27 cellular contexts compared by ENCODE assay signal in genomic region chr10:101934911-101935310, GRCh38.
DNase-seq lines count a peak whose midpoint lies in the region; ATAC-seq and TF ChIP-seq lines count a peak whose summit lies in the region.
"Had no signal": no experiment of that assay in that cellular context is flagged by ENCODE, and none has a peak within 500 bp of the region (broad histone marks: within the 10 kb centered on the region; RNA-seq: fewer than 3 reads in every experiment).

No MANE protein-coding gene starts in this region.

- no peak overlapping the region for H4K91ac ChIP-seq in mesenchymal stem cell (ENCODE audit: low read length)

- intact Hi-C loops in left ventricle myocardium superior (cut with micrococcal nuclease) (no loop called here), psoas muscle (cut with DNase I) (loop anchor here in 1 of 2 donors (5.0 kb wide), 1 partner anchor 38 kb away; no protein-coding TSS in a partner anchor)

- H2BK12ac ChIP-seq in mesenchymal stem cell (ENCODE audit: low read length in 2 of 2), result no peak overlapping the region

- H3K4me3 ChIP-seq in cardiac muscle cell (no peak overlapping the region), adipocyte (ENCODE audit: low read length) (no peak overlapping the region), mesenchymal stem cell (ENCODE audit: insufficient read depth in 1 of 2, low read depth in 1 of 2, low read length in 2 of 2) (no peak overlapping the region), psoas muscle (no peak overlapping the region)
- H3K4me3 ChIP-seq: Peyer's patch, SJSA1 had no signal

- no peaks in the 10 kb centered on the region for H3K27me3 ChIP-seq in cardiac muscle cell
- H3K27me3 ChIP-seq in adipocyte (replicated peaks; ENCODE audit: control insufficient read depth, insufficient read depth, low read length), result no peaks in the 10 kb centered on the region
- H3K27me3 ChIP-seq in mesenchymal stem cell (ENCODE audit: control insufficient read depth in 1 of 2, insufficient read depth in 1 of 2, low read length in 2 of 2), result no peaks in the 10 kb centered on the region
- no peaks in the 10 kb centered on the region for H3K27me3 ChIP-seq in psoas muscle (ENCODE audit: insufficient read depth in 3 of 3, low read length in 2 of 3)
- H3K27me3 ChIP-seq: BE2C, Peyer's patch, SJSA1 had no signal

- H2BK5ac ChIP-seq in mesenchymal stem cell (ENCODE audit: low read depth, low read length, poor library complexity, severe bottlenecking), result no peak overlapping the region

- WGBS in mesenchymal stem cell, result 83% methylated on average over 1 of the region's 3 CpGs
- WGBS in psoas muscle, 3 donors, result 71 to 77% (median 75%) methylated on average over 3 of the region's 3 CpGs

- H2AFZ ChIP-seq in mesenchymal stem cell (ENCODE audit: low read depth, low read length), result no peak overlapping the region

- H3K14ac ChIP-seq in mesenchymal stem cell (ENCODE audit: low read length in 2 of 2), result no peak overlapping the region

- H3K9ac ChIP-seq in adipocyte (ENCODE audit: low read length), result no peak overlapping the region
- no peak overlapping the region for H3K9ac ChIP-seq in mesenchymal stem cell (ENCODE audit: low read length)

- H3K36me3 ChIP-seq in cardiac muscle cell, result no peaks in the 10 kb centered on the region
- H3K36me3 ChIP-seq in adipocyte (ENCODE audit: control insufficient read depth, insufficient read depth, low read length, severe bottlenecking), result peaks cover 3% of the 10 kb centered on the region
- H3K36me3 ChIP-seq in mesenchymal stem cell (ENCODE audit: control insufficient read depth in 1 of 2, insufficient read depth in 2 of 2, low read depth in 1 of 2, low read length in 2 of 2), result no peaks in the 10 kb centered on the region
- H3K36me3 ChIP-seq in psoas muscle (ENCODE audit: insufficient read depth in 1 of 2, low read depth in 1 of 2), result peaks cover 0 to 4% of the 10 kb centered on the region in 2 donors
- H3K36me3 ChIP-seq: BE2C, SJSA1 had no signal

- peaks cover 1% of the 10 kb centered on the region for H3K79me1 ChIP-seq in mesenchymal stem cell (replicated peaks; ENCODE audit: low read length, poor library complexity, severe bottlenecking)

- H3K23ac ChIP-seq in mesenchymal stem cell (ENCODE audit: low read length in 2 of 2), result no peak overlapping the region

- H3K18ac ChIP-seq in mesenchymal stem cell (ENCODE audit: low read depth in 1 of 2, low read length in 2 of 2), result no peak overlapping the region

- no peak overlapping the region for H4K8ac ChIP-seq in mesenchymal stem cell (ENCODE audit: low read length)

- no peak overlapping the region for H2BK120ac ChIP-seq in mesenchymal stem cell (ENCODE audit: low read depth, low read length)

- no peaks in the 10 kb centered on the region for H3K9me3 ChIP-seq in cardiac muscle cell (ENCODE audit: low read depth)
- H3K9me3 ChIP-seq in adipocyte (ENCODE audit: control insufficient read depth, low read length), result no peaks in the 10 kb centered on the region
- H3K9me3 ChIP-seq in mesenchymal stem cell (ENCODE audit: control insufficient read depth, low read length), result no peaks in the 10 kb centered on the region
- H3K9me3 ChIP-seq in psoas muscle, result no peaks in the 10 kb centered on the region
- H3K9me3 ChIP-seq: BE2C, Peyer's patch, SJSA1 had no signal

- TF ChIP-seq CTCF in cardiac muscle cell (IDR thresholded peaks at IDR 0.05; ENCODE audit: low read depth, low read length), result no peak
- no peak for TF ChIP-seq CTCF in psoas muscle (IDR thresholded peaks at IDR 0.05)

- H3K4ac ChIP-seq in mesenchymal stem cell (ENCODE audit: low read depth in 1 of 2, low read length in 2 of 2), result no peak overlapping the region

- H2AK5ac ChIP-seq in mesenchymal stem cell (ENCODE audit: low read length, severe bottlenecking), result no peak overlapping the region

- DNase-seq in cardiac muscle cell (ENCODE audit: low read depth in 1 of 2, low spot score in 1 of 2) (no peak), left ventricle myocardium superior (no peak), adipocyte (ENCODE audit: low read depth) (peak; percentile 35), mesenchymal stem cell (no peak), psoas muscle (no peak), NCI-H2081 treated with DMSO at 0.1 percent for 48 hours (lab: John Stamatoyannopoulos, UW) (no peak), DMS53 treated with DMSO at 0.1 percent for 48 hours (lab: John Stamatoyannopoulos, UW; ENCODE audit: unreplicated experiment) (no peak)
- DNase-seq: 8988T; ACHN; BE2C; CD8-positive, alpha-beta memory T cell; DMS 273 treated with DMSO at 0.1 percent for 48 hours; DMS79 treated with DMSO at 0.1 percent for 48 hours; GF-D8; HCEC 1CT; IMR-90; KG1; MM.1S; NCI-H1417; NCI-H1694; NCI-H2029 treated with DMSO at 0.1 percent for 48 hours; NCI-H2227 treated with DMSO at 0.1 percent for 48 hours; NCI-H69; OCI-M1; Peyer's patch had no signal

- no peak for ATAC-seq in left ventricle myocardium superior
- ATAC-seq in psoas muscle, result no peak
- ATAC-seq in GM18870 (IDR thresholded peaks at IDR 0.05; ENCODE audit: unreplicated experiment), result no peak

- H2BK15ac ChIP-seq in mesenchymal stem cell (ENCODE audit: low read depth, poor library complexity, severe bottlenecking), result no peak overlapping the region

- peak overlapping the region; percentile 58 for H3K27ac ChIP-seq in cardiac muscle cell
- peak overlapping the region; percentile 53 for H3K27ac ChIP-seq in mesenchymal stem cell (ENCODE audit: low read length, poor library complexity, severe bottlenecking)
- H3K27ac ChIP-seq in psoas muscle, result peak overlapping the region; percentile 47
- H3K27ac ChIP-seq: Peyer's patch, SJSA1 had no signal

- peaks cover 49% of the 10 kb centered on the region for H3K4me1 ChIP-seq in cardiac muscle cell (ENCODE audit: low read depth)
- peaks cover 32% of the 10 kb centered on the region for H3K4me1 ChIP-seq in adipocyte (ENCODE audit: control insufficient read depth, insufficient read depth, low read length)
- H3K4me1 ChIP-seq in mesenchymal stem cell (ENCODE audit: control insufficient read depth, insufficient read depth, low read depth, low read length), result peaks cover 13% of the 10 kb centered on the region
- H3K4me1 ChIP-seq in psoas muscle, result peaks cover 31% of the 10 kb centered on the region
- H3K4me1 ChIP-seq: BE2C had no signal

- H3K4me2 ChIP-seq in mesenchymal stem cell (ENCODE audit: low read length, poor library complexity, severe bottlenecking), result no peak overlapping the region
